3 cellular contexts compared by ENCODE assay signal in genomic region chr21:29949991-29950390, GRCh38.
A peak's percentile ranks its signal among the peaks of the same experiment; 100 is the strongest.
TF ChIP-seq lines count a peak whose summit lies in the region.

No MANE protein-coding gene starts in this region.

TF ChIP-seq in HepG2, 621 proteins besides CTCF, POLR2A, EP300 and RAD21:
- TF ChIP-seq MEIS1 (CRISPR knock-in tag; IDR thresholded peaks at IDR 0.05; ENCODE audit: borderline replicate concordance) (no peak), HNRNPK (IDR thresholded peaks at IDR 0.05; ENCODE audit: low read depth, low read length, poor library complexity, severe bottlenecking) (peak; percentile 54)

TF ChIP-seq in HEK293, 187 proteins besides CTCF, POLR2A, EP300 and RAD21:
- no peak for TF ChIP-seq ZNF747 (tag by site-specific recombination; IDR thresholded peaks at IDR 0.05)
- TF ChIP-seq ZNF521 (tag by site-specific recombination; IDR thresholded peaks at IDR 0.05): no peak
- no peak for TF ChIP-seq KLF9 (tag by site-specific recombination; IDR thresholded peaks at IDR 0.05; ENCODE audit: low read depth)
- no peak for TF ChIP-seq ZNF280D (tag by site-specific recombination; IDR thresholded peaks at IDR 0.05)
- TF ChIP-seq ZNF830 (tag by site-specific recombination; IDR thresholded peaks at IDR 0.05; ENCODE audit: low read depth): no peak
- TF ChIP-seq ZNF366 (tag by site-specific recombination; conservative IDR thresholded peaks at IDR 0.05): peak; percentile 62
- TF ChIP-seq WT1 (tag by site-specific recombination; IDR thresholded peaks at IDR 0.05): no peak
- TF ChIP-seq ZNF645 (tag by site-specific recombination; IDR thresholded peaks at IDR 0.05): no peak

TF ChIP-seq in K562, 482 proteins besides CTCF, POLR2A, EP300 and RAD21:
- TF ChIP-seq RBM17 (IDR thresholded peaks at IDR 0.05; ENCODE audit: borderline replicate concordance, low read depth, low read length): no peak
- TF ChIP-seq CREBBP (IDR thresholded peaks at IDR 0.05; ENCODE audit: low read depth, low read length): no peak
- no peak for TF ChIP-seq MTA3 (IDR thresholded peaks at IDR 0.05; ENCODE audit: borderline replicate concordance)
- no peak for TF ChIP-seq E2F4 (CRISPR knock-in tag; IDR thresholded peaks at IDR 0.05; ENCODE audit: low read depth)
- TF ChIP-seq HNRNPK (IDR thresholded peaks at IDR 0.05; ENCODE audit: low read depth, low read length, poor library complexity, severe bottlenecking): peak; percentile 42
- TF ChIP-seq HOMEZ (CRISPR knock-in tag; IDR thresholded peaks at IDR 0.05): no peak
- TF ChIP-seq RFX1 (IDR thresholded peaks at IDR 0.05): no peak
- TF ChIP-seq PCBP2 (IDR thresholded peaks at IDR 0.05; ENCODE audit: low read depth, low read length, poor library complexity, severe bottlenecking): peak; percentile 71
